Comparison of ENCODE assay signal across 27 cellular contexts in genomic region chr16:68068926-68069325, GRCh38. TPM values are rescaled to one million over a fixed set of nuclear protein-coding genes. Genes with fewer than 3 reads are reported as not detected.
DNase-seq lines count a peak whose midpoint lies in the region; ATAC-seq and TF ChIP-seq lines count a peak whose summit lies in the region.
"Had no signal": no experiment of that assay in that cellular context is flagged by ENCODE, and none has a peak within 500 bp of the region (broad histone marks: within the 10 kb centered on the region; RNA-seq: fewer than 3 reads in every experiment).

No MANE protein-coding gene starts in this region.

- peaks cover 55% of the 10 kb centered on the region for H3K4me1 ChIP-seq in CD4-positive, CD25-positive, alpha-beta regulatory T cell (ENCODE audit: control insufficient read depth, insufficient read depth, low read length, poor library complexity, severe bottlenecking)

- H3K4me1 Mint-ChIP-seq in CD4-positive, CD25-positive, alpha-beta regulatory T cell: peaks cover 14 to 83% (median 51%) of the 10 kb centered on the region in 4 donors
- peaks cover 84% of the 10 kb centered on the region for H3K4me1 Mint-ChIP-seq in central memory CD8-positive, alpha-beta T cell
- peaks cover 27% of the 10 kb centered on the region for H3K4me1 Mint-ChIP-seq in osteocyte (ENCODE audit: unreplicated experiment)

- no peaks in the 10 kb centered on the region for H3K36me3 ChIP-seq in CD4-positive, CD25-positive, alpha-beta regulatory T cell (ENCODE audit: control insufficient read depth, insufficient read depth, low read length)
- H3K36me3 ChIP-seq in KOPT-K1 (ENCODE audit: insufficient read depth, low read length): peaks cover 29% of the 10 kb centered on the region
- H3K36me3 ChIP-seq: ovary, right atrium auricular region had no signal

- no peak for ATAC-seq in CD4-positive, CD25-positive, alpha-beta regulatory T cell (ENCODE audit: low read depth in 2 of 2)
- no peak for ATAC-seq in central memory CD8-positive, alpha-beta T cell (replicated peaks; ENCODE audit: extremely low read depth, poor library complexity, severe bottlenecking)
- ATAC-seq in GM18868 (IDR thresholded peaks at IDR 0.05; ENCODE audit: unreplicated experiment) (no peak), GM21447 (IDR thresholded peaks at IDR 0.05; ENCODE audit: unreplicated experiment) (no peak), GM18861 (IDR thresholded peaks at IDR 0.05; ENCODE audit: unreplicated experiment) (no peak)
- ATAC-seq: gastroesophageal sphincter, Panc1 had no signal

- no peak for DNase-seq in CD4-positive, CD25-positive, alpha-beta regulatory T cell
- no peak for DNase-seq in central memory CD8-positive, alpha-beta T cell (ENCODE audit: low spot score in 2 of 2)
- peak; percentile 67 for DNase-seq in osteocyte (ENCODE audit: extremely low spot score, unreplicated experiment)
- DNase-seq: C1 segment of cervical spinal cord; Caco-2; central memory CD4-positive, alpha-beta T cell; dorsolateral prefrontal cortex; hippocampal formation; mesendoderm; NCI-H1092 treated with DMSO at 0.1 percent for 48 hours; NCI-H187; spleen had no signal

- H3K27me3 Mint-ChIP-seq in CD4-positive, CD25-positive, alpha-beta regulatory T cell: no peaks in the 10 kb centered on the region
- H3K27me3 Mint-ChIP-seq in central memory CD8-positive, alpha-beta T cell: no peaks in the 10 kb centered on the region
- no peaks in the 10 kb centered on the region for H3K27me3 Mint-ChIP-seq in osteocyte (ENCODE audit: unreplicated experiment)
- H3K27me3 Mint-ChIP-seq: activated naive CD4-positive, alpha-beta T cell treated with anti-CD3 and anti-CD28 coated beads, Interleukin-2, amount 50 U/mL, for 24 hours; IgD-negative memory B cell had no signal

- H3K9me3 Mint-ChIP-seq in CD4-positive, CD25-positive, alpha-beta regulatory T cell: peaks cover 0 to 1% (median 0%) of the 10 kb centered on the region in 7 donors
- no peaks in the 10 kb centered on the region for H3K9me3 Mint-ChIP-seq in central memory CD8-positive, alpha-beta T cell
- H3K9me3 Mint-ChIP-seq in osteocyte (ENCODE audit: unreplicated experiment): no peaks in the 10 kb centered on the region
- H3K9me3 Mint-ChIP-seq: activated naive CD4-positive, alpha-beta T cell treated with anti-CD3 and anti-CD28 coated beads, Interleukin-2, amount 50 U/mL, for 24 hours; IgD-negative memory B cell; nephron had no signal

- peak overlapping the region in 2 of 3 donors; percentile 71 to 89 for H3K27ac Mint-ChIP-seq in CD4-positive, CD25-positive, alpha-beta regulatory T cell
- H3K27ac Mint-ChIP-seq in central memory CD8-positive, alpha-beta T cell (ENCODE audit: low read depth): peak overlapping the region; percentile 35
- no peak overlapping the region for H3K27ac Mint-ChIP-seq in osteocyte (ENCODE audit: unreplicated experiment)
- H3K27ac Mint-ChIP-seq: activated naive CD4-positive, alpha-beta T cell treated with anti-CD3 and anti-CD28 coated beads, Interleukin-2, amount 50 U/mL, for 24 hours; IgD-negative memory B cell had no signal

- no peak for TF ChIP-seq CTCF in osteocyte (IDR thresholded peaks at IDR 0.05)

- H3K9me3 ChIP-seq in CD4-positive, CD25-positive, alpha-beta regulatory T cell (ENCODE audit: control insufficient read depth in 2 of 2, low read length in 2 of 2): no peaks in the 10 kb centered on the region
- H3K9me3 ChIP-seq in KOPT-K1 (ENCODE audit: insufficient read depth, low read length, poor library complexity, severe bottlenecking): no peaks in the 10 kb centered on the region
- H3K9me3 ChIP-seq: Caco-2, gastroesophageal sphincter, ovary, right atrium auricular region, spleen had no signal

- H3K27ac ChIP-seq in CD4-positive, CD25-positive, alpha-beta regulatory T cell (ENCODE audit: insufficient read depth, low read length, poor library complexity, severe bottlenecking): no peak overlapping the region
- H3K27ac ChIP-seq in KOPT-K1 (ENCODE audit: low read depth, low read length, poor library complexity, severe bottlenecking): peak overlapping the region; percentile 78
- H3K27ac ChIP-seq: dorsolateral prefrontal cortex, ovary had no signal

- H3K27me3 ChIP-seq in CD4-positive, CD25-positive, alpha-beta regulatory T cell (ENCODE audit: control insufficient read depth, insufficient read depth, low read length): no peaks in the 10 kb centered on the region
- H3K27me3 ChIP-seq: dorsolateral prefrontal cortex, gastroesophageal sphincter, ovary, right atrium auricular region, spleen had no signal

- no peak overlapping the region for H3K4me3 ChIP-seq in CD4-positive, CD25-positive, alpha-beta regulatory T cell (ENCODE audit: low read depth, low read length)
- H3K4me3 ChIP-seq: dorsolateral prefrontal cortex, gastroesophageal sphincter, ovary, right atrium auricular region, spleen had no signal

- H3K4me3 Mint-ChIP-seq in CD4-positive, CD25-positive, alpha-beta regulatory T cell: peak overlapping the region in 1 of 4 donors; percentile 45
- H3K4me3 Mint-ChIP-seq in central memory CD8-positive, alpha-beta T cell: no peak overlapping the region
- H3K4me3 Mint-ChIP-seq in osteocyte (ENCODE audit: unreplicated experiment): no peak overlapping the region
- H3K4me3 Mint-ChIP-seq: activated naive CD4-positive, alpha-beta T cell treated with anti-CD3 and anti-CD28 coated beads, Interleukin-2, amount 50 U/mL, for 24 hours; nephron had no signal

- H3K36me3 Mint-ChIP-seq in CD4-positive, CD25-positive, alpha-beta regulatory T cell: peaks cover 14% of the 10 kb centered on the region
- H3K36me3 Mint-ChIP-seq in central memory CD8-positive, alpha-beta T cell (ENCODE audit: insufficient read depth): peaks cover 8% of the 10 kb centered on the region
- H3K36me3 Mint-ChIP-seq in osteocyte (ENCODE audit: unreplicated experiment): peaks cover 12% of the 10 kb centered on the region

RNA-seq across cellular contexts. Expression of gene NFATC3, which starts 16.2 kb away (rescaled TPM):
- 115 TPM for total RNA-seq in CD4-positive, CD25-positive, alpha-beta regulatory T cell
- polyA plus RNA-seq in CD4-positive, CD25-positive, alpha-beta regulatory T cell: 10 to 100 TPM; 52.0 to 67.5 (median 56.6) TPM
- 42.0 and 42.3 TPM in 2 replicates for total RNA-seq in osteocyte

RNA-seq across cellular contexts. Expression of gene DUS2, which starts 45.8 kb away (rescaled TPM):
- total RNA-seq in CD4-positive, CD25-positive, alpha-beta regulatory T cell: 15.2 TPM
- 10 to 100 TPM in 2 of 4 donors, 1 to 10 TPM in 2; 7.7 to 11.5 (median 10.3) TPM for polyA plus RNA-seq in CD4-positive, CD25-positive, alpha-beta regulatory T cell
- total RNA-seq in osteocyte: 13.6 and 17.2 TPM in 2 replicates

RNA-seq across cellular contexts. Expression of gene DDX28, which starts 45.9 kb away (rescaled TPM):
- 14.9 TPM for total RNA-seq in CD4-positive, CD25-positive, alpha-beta regulatory T cell
- 10 to 100 TPM; 48.0 to 68.2 (median 63.9) TPM for polyA plus RNA-seq in CD4-positive, CD25-positive, alpha-beta regulatory T cell
- total RNA-seq in osteocyte: 7.5 and 8.8 TPM in 2 replicates

RNA-seq across cellular contexts. Expression of gene DPEP2NB, which starts 53.2 kb away (rescaled TPM):
- total RNA-seq in CD4-positive, CD25-positive, alpha-beta regulatory T cell: not detected
- not detected for polyA plus RNA-seq in CD4-positive, CD25-positive, alpha-beta regulatory T cell
- not detected in 2 replicates for total RNA-seq in osteocyte
- total RNA-seq: astrocyte, Caco-2, gastroesophageal sphincter, H4, left colon, M059J, ovary, right atrium auricular region, spleen had no signal
- polyA plus RNA-seq: IgD-negative memory B cell, ovary, spleen had no signal
